In genomic region chr10:14837756-14838581, GRCh38 we compare ENCODE assay signal across 8 cellular contexts. TPM values are rescaled to one million over a fixed set of nuclear protein-coding genes. Genes with fewer than 3 reads are reported as not detected.
DNase-seq lines count a peak whose midpoint lies in the region; ATAC-seq and TF ChIP-seq lines count a peak whose summit lies in the region.

Gene CDNF (minus strand): TSS chr10:14838037. CDS start chr10:14837946, 91 bp downstream.
Gene HSPA14 (plus strand): TSS chr10:14838306. CDS start chr10:14838403, 97 bp downstream.
Gene MSANTD7 (plus strand): TSS chr10:14838306. CDS start chr10:14842285, 3,979 bp downstream.

- TF ChIP-seq CTCF in activated B cell treated with CpG ODN at 0.5 μM for 24 hours (IDR thresholded peaks at IDR 0.05) (no peak), smooth muscle cell (IDR thresholded peaks at IDR 0.05; ENCODE audit: borderline replicate concordance, insufficient read depth, poor library complexity, severe bottlenecking) (no peak)

- peak; percentile 91 for TF ChIP-seq POLR2A in GM18951 (IDR thresholded peaks at IDR 0.05; ENCODE audit: extremely low read depth, insufficient read depth, insufficient read length)

- WGBS in smooth muscle cell (ENCODE audit: low lambda C conversion rate), result under 1% methylated on average over 72 of the region's 72 CpGs

- H3K79me2 ChIP-seq in smooth muscle cell (ENCODE audit: low read depth), result peaks cover 32% of the 10 kb centered on the region

- in situ Hi-C loops in GM18951 (cut with MboI; ENCODE audit: low sequenced_read_pairs, unreplicated experiment), result no loop called here

- peak within 1 kb of the TSS; percentile 95 for H3K4me3 Mint-ChIP-seq in activated B cell treated with CpG ODN at 0.5 μM for 24 hours

- H3F3A ChIP-seq in smooth muscle cell (ENCODE audit: low read depth), result peaks cover 8% of the 10 kb centered on the region

- CTCF ChIA-PET in activated B cell treated with CpG ODN at 0.5 μM for 24 hours (lab: Charles Lee), result interaction anchor here (0.7 to 2.9 kb wide), 8 partner anchors 14 to 301 kb away, joined by 3 to 24 read pairs (median 4); partner anchors contain the start of genes DCLRE1C and SUV39H2

- H3K9ac ChIP-seq in smooth muscle cell (ENCODE audit: low read depth), result peak within 1 kb of the TSS; percentile 90

- no peaks in the 10 kb centered on the region for H3K27me3 ChIP-seq in smooth muscle cell (ENCODE audit: low read depth)

- H3K4me2 ChIP-seq in smooth muscle cell, result peak within 1 kb of the TSS; percentile 98

- peaks cover 5% of the 10 kb centered on the region for H3K36me3 ChIP-seq in smooth muscle cell (ENCODE audit: low read depth)

- intact Hi-C loops in activated B cell treated with CpG ODN at 0.5 μM for 24 hours (cut with micrococcal nuclease), result loop anchor here (1.0 to 5.0 kb wide), 13 partner anchors 40 to 1051 kb away; partner anchors contain the start of genes DCLRE1C, MEIG1, NMT2 and RPP38

- no peaks in the 10 kb centered on the region for H3K27me3 Mint-ChIP-seq in activated B cell treated with CpG ODN at 0.5 μM for 24 hours

- POLR2A ChIA-PET in activated B cell treated with CpG ODN at 0.5 μM for 24 hours (lab: Charles Lee), result interaction anchor here (0.6 to 3.2 kb wide), 37 partner anchors 10 to 1125 kb away, joined by 3 to 27 read pairs (median 5); partner anchors contain the start of genes DCLRE1C, MEIG1, NMT2 and SUV39H2

- H3K9me3 ChIP-seq in smooth muscle cell (replicated peaks; ENCODE audit: low read depth), result no peaks in the 10 kb centered on the region

- ATAC-seq in HG03196 (IDR thresholded peaks at IDR 0.05; ENCODE audit: unreplicated experiment) (peak; percentile 89), activated B cell treated with CpG ODN at 0.5 μM for 24 hours (ENCODE audit: low read depth) (peak; percentile 96)

- H3K9me3 Mint-ChIP-seq in activated B cell treated with CpG ODN at 0.5 μM for 24 hours, result no peaks in the 10 kb centered on the region

- DNase-seq in AG08395 (ENCODE audit: low spot score) (peak; percentile 100), NCI-H345 (lab: John Stamatoyannopoulos, UW) (peak; percentile 97), activated B cell treated with CpG ODN at 0.5 μM for 24 hours (peak; percentile 97), caudate nucleus (lab: John Stamatoyannopoulos, UW) (peak; percentile 89 to 99 (median 98)), iPS-NIHi7 (ENCODE audit: extremely low spot score) (peak; percentile 98), smooth muscle cell (lab: John Stamatoyannopoulos, UW; ENCODE audit: unreplicated experiment) (peak; percentile 95)

- H3K36me3 Mint-ChIP-seq in activated B cell treated with CpG ODN at 0.5 μM for 24 hours (ENCODE audit: low read depth), result peaks cover 38% of the 10 kb centered on the region

- peak within 1 kb of the TSS; percentile 94 for H2AFZ ChIP-seq in smooth muscle cell (ENCODE audit: low read depth)

- H3K27ac ChIP-seq in caudate nucleus (ENCODE audit: low read depth, low read length) (peak within 1 kb of the TSS; percentile 95), smooth muscle cell (ENCODE audit: low read depth) (peak within 1 kb of the TSS; percentile 89)

- peaks cover 13% of the 10 kb centered on the region for H3K4me1 ChIP-seq in smooth muscle cell (ENCODE audit: low read depth)

- peak within 1 kb of the TSS; percentile 91 for H3K27ac Mint-ChIP-seq in activated B cell treated with CpG ODN at 0.5 μM for 24 hours

- H4K20me1 ChIP-seq in smooth muscle cell (ENCODE audit: low read depth), result no peaks in the 10 kb centered on the region

- H3K4me1 Mint-ChIP-seq in activated B cell treated with CpG ODN at 0.5 μM for 24 hours, result peaks cover 25% of the 10 kb centered on the region

- peak within 1 kb of the TSS; percentile 92 for H3K4me3 ChIP-seq in smooth muscle cell

RNA-seq across cellular contexts. Expression of gene CDNF, which starts in this region (rescaled TPM):
- total RNA-seq in activated B cell treated with CpG ODN at 0.5 μM for 24 hours, result 0.49 and 0.98 TPM in 2 replicates
- 0.58 and 4.1 TPM in 2 replicates for total RNA-seq in smooth muscle cell
- polyA plus RNA-seq in smooth muscle cell, result 0.63 and 1.5 TPM in 2 replicates

RNA-seq across cellular contexts. Expression of gene HSPA14, which starts in this region (rescaled TPM):
- total RNA-seq in activated B cell treated with CpG ODN at 0.5 μM for 24 hours (16.7 and 20.4 TPM in 2 replicates), smooth muscle cell (15.6 and 18.6 TPM in 2 replicates)
- 9.9 and 10.9 TPM in 2 replicates for polyA plus RNA-seq in smooth muscle cell

RNA-seq across cellular contexts. Expression of gene MSANTD7, which starts in this region (rescaled TPM):
- total RNA-seq in activated B cell treated with CpG ODN at 0.5 μM for 24 hours (14.9 and 16.5 TPM in 2 replicates), smooth muscle cell (14.0 and 14.9 TPM in 2 replicates)
- polyA plus RNA-seq in smooth muscle cell, result 6.2 and 6.4 TPM in 2 replicates

Comparison
In these comparisons a context has a peak if more than half of its experiments do, and no peak if none do; other contexts are left out.
1. Peak in every context shown above with its lines: DNase-seq, ATAC-seq, H3K4me3 ChIP-seq and H3K27ac ChIP-seq.